In the genomic region with DNA sequence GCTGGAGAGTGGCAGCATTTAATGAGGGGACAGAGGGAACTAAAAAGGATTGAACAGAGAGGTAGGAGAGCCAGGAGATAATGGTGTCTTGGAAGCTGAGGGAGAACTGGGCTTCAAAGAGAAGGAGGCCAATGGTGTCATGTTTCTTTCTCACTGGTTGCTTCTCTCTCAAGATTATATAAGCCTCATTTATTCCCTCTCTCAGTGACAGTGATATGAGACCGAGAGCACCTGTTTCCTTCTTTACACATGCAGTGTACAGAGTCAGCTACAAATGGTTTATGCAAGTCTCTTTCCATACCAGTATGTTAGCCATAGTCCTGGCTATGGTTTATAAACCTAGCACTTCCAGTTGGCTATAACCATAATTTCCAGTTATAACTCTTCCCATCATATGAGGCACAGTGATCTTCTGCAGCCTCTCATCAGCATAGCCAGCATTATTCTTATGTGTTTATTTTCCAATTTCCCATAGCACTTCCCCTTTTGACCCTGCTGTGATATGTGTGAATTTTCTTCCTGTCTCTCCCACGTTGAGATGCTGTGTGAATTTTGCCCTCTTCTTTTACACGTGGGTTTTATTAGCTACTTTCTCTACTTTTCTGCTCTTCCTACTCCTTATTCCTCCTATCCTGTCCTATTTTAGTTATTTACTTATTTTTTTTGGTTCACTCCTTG, we compare ENCODE assay signal across 13 cellular contexts.
"Had no signal": no experiment of that assay in that cellular context is flagged by ENCODE, and none has a peak within 500 bp of the region (broad histone marks: within the 10 kb centered on the region; RNA-seq: fewer than 3 reads in every experiment).

No MANE protein-coding gene starts in this region.

- H3K36me3 Mint-ChIP-seq: natural killer cell had no signal

- H3K27ac Mint-ChIP-seq: activated B cell treated with CpG ODN at 0.5 μM for 24 hours; activated CD4-positive, alpha-beta T cell treated with anti-CD3 and anti-CD28 coated beads, Interleukin-2, amount 10 ng/mL, durations not matched to agents 7 days and 5 days; activated naive CD4-positive, alpha-beta T cell treated with anti-CD3 and anti-CD28 coated beads for 36 hours; activated T-helper 17 cell treated with anti-CD3 and anti-CD28 coated beads, Interleukin-2, amount 50 U/mL, for 72 hours; natural killer cell; stimulated activated naive CD8-positive, alpha-beta T cell treated with anti-CD3 and anti-CD28 coated beads, Interleukin-15, Interleukin-2, amounts not matched to agents 100 ng/mL and 50 ng/mL, for 24 hours had no signal

- ATAC-seq: activated T-helper 17 cell treated with anti-CD3 and anti-CD28 coated beads, Interleukin-2, amount 50 U/mL, for 72 hours; lower lobe of right lung; natural killer cell; upper lobe of right lung had no signal

- H3K4me1 Mint-ChIP-seq: activated B cell treated with CpG ODN at 0.5 μM for 24 hours; activated CD4-positive, alpha-beta T cell treated with anti-CD3 and anti-CD28 coated beads, Interleukin-2, amount 10 ng/mL, durations not matched to agents 7 days and 5 days; activated T-helper 17 cell treated with anti-CD3 and anti-CD28 coated beads, Interleukin-2, amount 50 U/mL, for 72 hours; natural killer cell had no signal

- H3K9me3 Mint-ChIP-seq: activated B cell treated with CpG ODN at 0.5 μM for 24 hours; activated CD4-positive, alpha-beta T cell treated with anti-CD3 and anti-CD28 coated beads, Interleukin-2, amount 10 ng/mL, durations not matched to agents 7 days and 5 days; activated naive CD4-positive, alpha-beta T cell treated with anti-CD3 and anti-CD28 coated beads for 36 hours; activated T-helper 17 cell treated with anti-CD3 and anti-CD28 coated beads, Interleukin-2, amount 50 U/mL, for 72 hours; natural killer cell; stimulated activated naive CD8-positive, alpha-beta T cell treated with anti-CD3 and anti-CD28 coated beads, Interleukin-15, Interleukin-2, amounts not matched to agents 100 ng/mL and 50 ng/mL, for 24 hours had no signal

- DNase-seq: activated B cell treated with CpG ODN at 0.5 μM for 24 hours; activated CD4-positive, alpha-beta T cell treated with anti-CD3 and anti-CD28 coated beads, Interleukin-2, amount 10 ng/mL, durations not matched to agents 7 days and 5 days; activated naive CD4-positive, alpha-beta T cell treated with anti-CD3 and anti-CD28 coated beads for 36 hours; activated T-cell treated with anti-CD3 and anti-CD28 coated beads for 4 hours; glutamatergic neuron; lower lobe of right lung; natural killer cell; sigmoid colon; stimulated activated CD4-positive, alpha-beta T cell treated with anti-CD3 and anti-CD28 coated beads, Interleukin-2, amount 100 ng/mL, for 48 hours; stimulated activated CD8-positive, alpha-beta memory T cell treated with anti-CD3 and anti-CD28 coated beads, Interleukin-4, amount 100 ng/mL, for 48 hours; upper lobe of right lung had no signal

- H3K4me3 Mint-ChIP-seq: activated B cell treated with CpG ODN at 0.5 μM for 24 hours; activated CD4-positive, alpha-beta T cell treated with anti-CD3 and anti-CD28 coated beads, Interleukin-2, amount 10 ng/mL, durations not matched to agents 7 days and 5 days; activated naive CD4-positive, alpha-beta T cell treated with anti-CD3 and anti-CD28 coated beads for 36 hours; activated T-helper 17 cell treated with anti-CD3 and anti-CD28 coated beads, Interleukin-2, amount 50 U/mL, for 72 hours; natural killer cell; stimulated activated naive CD8-positive, alpha-beta T cell treated with anti-CD3 and anti-CD28 coated beads, Interleukin-15, Interleukin-2, amounts not matched to agents 100 ng/mL and 50 ng/mL, for 24 hours had no signal
